ENCODE assay signal across 6 cellular contexts in the genomic region with DNA sequence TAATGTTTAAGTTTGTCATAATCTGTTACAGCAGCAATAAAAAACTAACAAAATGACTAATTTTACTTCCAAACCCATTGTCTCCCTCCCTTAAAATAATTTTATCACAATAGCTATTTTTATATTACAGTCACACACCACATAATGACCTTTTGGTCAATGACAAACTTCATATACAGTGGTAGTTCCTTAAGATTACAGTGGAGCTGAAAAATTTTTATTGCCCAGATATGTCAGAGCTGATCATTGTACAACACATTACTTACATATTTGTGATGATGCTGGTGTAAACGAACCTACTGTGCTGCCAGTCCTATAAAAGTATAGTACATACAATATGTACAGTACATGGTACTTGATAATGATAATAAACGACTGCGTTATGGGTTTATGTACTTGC. TPM values are rescaled to one million over a fixed set of nuclear protein-coding genes. Genes with fewer than 3 reads are reported as not detected.
DNase-seq lines count a peak whose midpoint lies in the region; ATAC-seq, FAIRE-seq and TF ChIP-seq lines count a peak whose summit lies in the region.
"Not testable (repeated sequence)": the region's sequence is repeated elsewhere in the genome, so short reads cannot be mapped to it uniquely, and the experiment has no call there.

No MANE protein-coding gene starts in this region.

- in situ Hi-C loops in GM23248 (cut with MboI), result not testable (repeated sequence)

- not testable (repeated sequence) for H3K9me2 ChIP-seq in GM23248 (ENCODE audit: insufficient read depth); PC-3 (replicated peaks; ENCODE audit: low read length)

- BruUV-seq in PC-3 (replicated peaks; lab: Mats Ljungman, UMichigan), result not testable (repeated sequence)

- 96 to 100% methylated on average over 1 to 3 of the region's 3 CpGs for WGBS in GM23248 (ENCODE audit: low coverage in 1 of 2, low lambda C conversion rate in 2 of 2, missing lambda C conversion rate in 2 of 2), 2 experiments

- H3K9me3 ChIP-seq in GM23248 (ENCODE audit: low read depth); PC-3 (ENCODE audit: low read length); mucosa of descending colon: not testable (repeated sequence)

- FAIRE-seq in colon (lab: Jason Lieb, UNC), result peak; percentile 51

- not testable (repeated sequence) for H3K4me2 ChIP-seq in GM23248 (ENCODE audit: unreplicated experiment); PC-3 (ENCODE audit: low read length)

- not testable (repeated sequence) for H2AFZ ChIP-seq in GM23248; PC-3 (ENCODE audit: low read length)

- not testable (repeated sequence) for TF ChIP-seq CTCF in PC-3 (conservative IDR thresholded peaks at IDR 0.05; ENCODE audit: low read depth, low read length); mucosa of descending colon (IDR thresholded peaks at IDR 0.05)

- not testable (repeated sequence) for H3F3A ChIP-seq in GM23248 (ENCODE audit: insufficient read depth); PC-3 (ENCODE audit: low read length, unreplicated experiment)

- H3K4me1 ChIP-seq in GM23248 (ENCODE audit: insufficient read depth); PC-3 (ENCODE audit: insufficient read depth, low read length); mucosa of descending colon (ENCODE audit: low read depth): not testable (repeated sequence)

- intact Hi-C loops in PC-3 (cut with micrococcal nuclease); mucosa of descending colon (cut with DNase I, micrococcal nuclease): not testable (repeated sequence)

- H4K20me1 ChIP-seq in GM23248 (ENCODE audit: insufficient read depth); PC-3 (ENCODE audit: low read length): not testable (repeated sequence)

- not testable (repeated sequence) for H3K36me3 ChIP-seq in GM23248 (ENCODE audit: low read depth); PC-3 (ENCODE audit: low read depth, low read length); mucosa of descending colon (ENCODE audit: low read depth)

- DNase-seq in EH (ENCODE audit: low read depth), result peak; percentile 42
- DNase-seq in GM23248, result peak; percentile 0
- DNase-seq in LHCN-M2 (ENCODE audit: low read depth), result peak; percentile 4
- DNase-seq in PC-3, result peak; percentile 7
- not testable (repeated sequence) for DNase-seq in mucosa of descending colon

- not testable (repeated sequence) for H3K27me3 ChIP-seq in GM23248 (replicated peaks; ENCODE audit: insufficient read depth); PC-3 (ENCODE audit: low read length)

- CTCF ChIA-PET in PC-3 (lab: Charles Lee), result not testable (repeated sequence)

- H3K4me3 ChIP-seq in GM23248; PC-3 (ENCODE audit: low read length); mucosa of descending colon: not testable (repeated sequence)

- not testable (repeated sequence) for H3K27ac ChIP-seq in GM23248; PC-3 (ENCODE audit: low read length)

- not testable (repeated sequence) for H3K9ac ChIP-seq in GM23248; PC-3 (ENCODE audit: low read length)

- ATAC-seq in PC-3, result peak; percentile 67
- peak; percentile 71 for ATAC-seq in mucosa of descending colon

- not testable (repeated sequence) for H3K79me2 ChIP-seq in GM23248 (ENCODE audit: insufficient read depth); PC-3 (ENCODE audit: low read length)

- POLR2A ChIA-PET in PC-3 (lab: Charles Lee; ENCODE audit: unreplicated experiment), result not testable (repeated sequence)

RNA-seq across cellular contexts. Expression of gene NUTM2A, which starts 22.1 kb away (rescaled TPM):
- 0.11 and 1.0 TPM in 2 replicates for total RNA-seq in GM23248 (2014; rRNA removed; shearing (Covaris generic))
- not detected in 2 replicates for polyA plus RNA-seq in GM23248 (2016; fragmentation: Nextera tagmentation; extraction: Ambion mirVana)
- 0.06 and 0.26 TPM in 2 replicates for total RNA-seq in LHCN-M2 (2014; rRNA removed)
- polyA plus RNA-seq in LHCN-M2 (2012), result 0.15 TPM
- total RNA-seq in PC-3 (2014; rRNA removed), result 0.18 and 0.86 TPM in 2 replicates
- total RNA-seq in mucosa of descending colon, result 1 to 10 TPM; 1.3 to 2.4 (median 2.3) TPM
